ENCODE assay signal across 10 cellular contexts in genomic region chr12:53327435-53328042, GRCh38. TPM values are rescaled to one million over a fixed set of nuclear protein-coding genes. Genes with fewer than 3 reads are reported as not detected.
DNase-seq lines count a peak whose midpoint lies in the region; TF ChIP-seq lines count a peak whose summit lies in the region.
"Had no signal": no experiment of that assay in that cellular context is flagged by ENCODE, and none has a peak within 500 bp of the region (broad histone marks: within the 10 kb centered on the region; RNA-seq: fewer than 3 reads in every experiment).

No MANE protein-coding gene starts in this region.

- peaks cover 12% of the 10 kb centered on the region for H3K4me1 ChIP-seq in NT2/D1 (ENCODE audit: insufficient read depth, insufficient read length)

- peak; percentile 54 for TF ChIP-seq CTCF in epithelial cell of proximal tubule (conservative IDR thresholded peaks at IDR 0.05; ENCODE audit: low read depth, low read length)
- TF ChIP-seq CTCF in retinal pigment epithelial cell (conservative IDR thresholded peaks at IDR 0.05; ENCODE audit: low read depth, low read length) = peak; percentile 42

- H3K9ac ChIP-seq in NT2/D1 (ENCODE audit: insufficient read length, low read depth) = peak overlapping the region; percentile 52

- no peaks in the 10 kb centered on the region for H3K36me3 ChIP-seq in NT2/D1 (ENCODE audit: insufficient read depth, insufficient read length, low read length)

- no peaks in the 10 kb centered on the region for H3K9me3 ChIP-seq in NT2/D1 (ENCODE audit: insufficient read depth, low read length)
- H3K9me3 ChIP-seq: MG63 had no signal

- DNase-seq in NCI-H2196 (lab: John Stamatoyannopoulos, UW; ENCODE audit: unreplicated experiment) = peak; percentile 20
- DNase-seq in NCI-H2196 treated with DMSO at 0.1 percent for 48 hours (lab: John Stamatoyannopoulos, UW; ENCODE audit: unreplicated experiment) = no peak
- no peak for DNase-seq in NT2/D1 (ENCODE audit: low read depth, low spot score)
- DNase-seq in epithelial cell of proximal tubule (ENCODE audit: low read depth) = no peak
- DNase-seq in retinal pigment epithelial cell (ENCODE audit: low read depth) = no peak
- DNase-seq in stimulated activated CD4-positive, alpha-beta T cell treated with anti-CD3 and anti-CD28 coated beads, Interleukin-1b, Interleukin-23, amount 100 ng/mL, for 48 hours = no peak
- no peak for DNase-seq in activated CD4-positive, alpha-beta T cell treated with anti-CD3 and anti-CD28 coated beads for 1 hour
- no peak for DNase-seq in NCI-H524 treated with DMSO at 0.1 percent for 48 hours (lab: John Stamatoyannopoulos, UW)
- DNase-seq: activated CD4-positive, alpha-beta T cell treated with anti-CD3 and anti-CD28 coated beads for 4 hours; MG63 had no signal

- H3K4me3 ChIP-seq in NT2/D1 (ENCODE audit: insufficient read length, low read depth) (no peak overlapping the region), epithelial cell of proximal tubule (ENCODE audit: low read depth, low read length) (no peak overlapping the region), retinal pigment epithelial cell (ENCODE audit: low read length) (no peak overlapping the region)
- H3K4me3 ChIP-seq: MG63 had no signal

- peaks cover 31% of the 10 kb centered on the region for H3K27me3 ChIP-seq in NT2/D1 (ENCODE audit: insufficient read depth, insufficient read length)
- H3K27me3 ChIP-seq: MG63 had no signal

RNA-seq across cellular contexts. Expression of gene AAAS, which starts 6.1 kb away (rescaled TPM):
- 80.3 and 84.5 TPM in 2 replicates for total RNA-seq in epithelial cell of proximal tubule

RNA-seq across cellular contexts. Expression of gene SP7, which starts 8.6 kb away (rescaled TPM):
- total RNA-seq in epithelial cell of proximal tubule = not detected in 2 replicates

RNA-seq across cellular contexts. Expression of gene MYG1, which starts 28.0 kb away (rescaled TPM):
- total RNA-seq in epithelial cell of proximal tubule = 65.3 and 70.9 TPM in 2 replicates

RNA-seq across cellular contexts. Expression of gene PFDN5, which starts 32.2 kb away (rescaled TPM):
- total RNA-seq in epithelial cell of proximal tubule = 353 and 443 TPM in 2 replicates

RNA-seq across cellular contexts. Expression of gene SP1, which starts 52.4 kb away (rescaled TPM):
- 29.2 and 33.6 TPM in 2 replicates for total RNA-seq in epithelial cell of proximal tubule
